8 cellular contexts compared by ENCODE assay signal in genomic region chr11:83033972-83034672, GRCh38. TPM values are rescaled to one million over a fixed set of nuclear protein-coding genes. Genes with fewer than 3 reads are reported as not detected.
DNase-seq lines count a peak whose midpoint lies in the region; ATAC-seq and TF ChIP-seq lines count a peak whose summit lies in the region.

No MANE protein-coding gene starts in this region.

- no peak for TF ChIP-seq EP300 in suprapubic skin (IDR thresholded peaks at IDR 0.05)

- TF ChIP-seq CTCF in body of pancreas (IDR thresholded peaks at IDR 0.05) (no peak), left lung (IDR thresholded peaks at IDR 0.05) (no peak), suprapubic skin (IDR thresholded peaks at IDR 0.05) (no peak)

- no peak for TF ChIP-seq POLR2A in body of pancreas (IDR thresholded peaks at IDR 0.05)
- no peak for TF ChIP-seq POLR2A in suprapubic skin (IDR thresholded peaks at IDR 0.05)

- 8 to 24% methylated on average over 6 of the region's 6 CpGs for WGBS in body of pancreas, 2 donors
- WGBS in suprapubic skin: 4% methylated on average over 5 of the region's 6 CpGs

- H3K9me3 ChIP-seq in body of pancreas (no peaks in the 10 kb centered on the region), left lung (no peaks in the 10 kb centered on the region), suprapubic skin (no peaks in the 10 kb centered on the region)

- H3K4me3 ChIP-seq in body of pancreas (no peak overlapping the region), left lung (no peak overlapping the region), suprapubic skin (peak overlapping the region; percentile 30)

- H3K27me3 ChIP-seq in body of pancreas (no peaks in the 10 kb centered on the region), left lung (no peaks in the 10 kb centered on the region), suprapubic skin (no peaks in the 10 kb centered on the region)

- H3K4me1 ChIP-seq in body of pancreas: peaks cover 25% of the 10 kb centered on the region
- peaks cover 7 to 20% of the 10 kb centered on the region in 2 donors for H3K4me1 ChIP-seq in left lung
- H3K4me1 ChIP-seq in suprapubic skin: peaks cover 50% of the 10 kb centered on the region

- peak; percentile 25 for DNase-seq in ELF-1 (ENCODE audit: low read depth, low spot score)
- peak; percentile 79 for DNase-seq in M059J (ENCODE audit: low read depth)
- peak; percentile 34 to 64 (median 56) for DNase-seq in body of pancreas
- no peak for DNase-seq in left lung
- DNase-seq in suprapubic skin (ENCODE audit: low spot score in 2 of 2): no peak
- DNase-seq in DMS153 (lab: John Stamatoyannopoulos, UW): no peak
- no peak for DNase-seq in activated T-cell treated with anti-CD3 and anti-CD28 coated beads, Interleukin-2, amount 50 U/mL, for 48 hours

- ATAC-seq in body of pancreas (peak; percentile 88), left lung (peak; percentile 90), HG03196 (IDR thresholded peaks at IDR 0.05; ENCODE audit: unreplicated experiment) (no peak)

- H3K36me3 ChIP-seq in body of pancreas (replicated peaks in 1 of 2; ENCODE audit: insufficient read depth in 1 of 2, low read depth in 2 of 2) (no peaks in the 10 kb centered on the region), left lung (no peaks in the 10 kb centered on the region), suprapubic skin (no peaks in the 10 kb centered on the region)

- intact Hi-C loops in body of pancreas (cut with DNase I) (no loop called here), left lung (cut with DNase I) (no loop called here)

- H3K27ac ChIP-seq in body of pancreas (peak overlapping the region in 3 of 4 donors; percentile 5 to 50 (median 27)), left lung (peak overlapping the region in 1 of 2 donors; percentile 43), suprapubic skin (peak overlapping the region; percentile 81)

RNA-seq across cellular contexts. Expression of gene RAB30, which starts 37.6 kb away (rescaled TPM):
- total RNA-seq in M059J (2014; rRNA removed; shearing (Covaris generic)): 9.4 and 12.2 TPM in 2 replicates
- total RNA-seq in body of pancreas (10 to 100 TPM in 1 of 2 donors, 1 to 10 TPM in 1; 1.6 to 10.4 TPM), left lung (10 to 100 TPM; 14.2 to 15.3 TPM), suprapubic skin (10 to 100 TPM; 14.1 to 38.1 (median 24.4) TPM)

Comparison
In these comparisons a context has a peak if more than half of its experiments do, and no peak if none do; other contexts are left out.
1. DNase-seq: peak in ELF-1 (single experiment), M059J (single experiment) and body of pancreas (4 of 4); none in left lung (0 of 2), suprapubic skin (0 of 2), DMS153 (single experiment) and activated T-cell treated with anti-CD3 and anti-CD28 coated beads, Interleukin-2, amount 50 U/mL, for 48 hours (0 of 2).